ENCODE assay signal across 1 cellular context in the genomic region with DNA sequence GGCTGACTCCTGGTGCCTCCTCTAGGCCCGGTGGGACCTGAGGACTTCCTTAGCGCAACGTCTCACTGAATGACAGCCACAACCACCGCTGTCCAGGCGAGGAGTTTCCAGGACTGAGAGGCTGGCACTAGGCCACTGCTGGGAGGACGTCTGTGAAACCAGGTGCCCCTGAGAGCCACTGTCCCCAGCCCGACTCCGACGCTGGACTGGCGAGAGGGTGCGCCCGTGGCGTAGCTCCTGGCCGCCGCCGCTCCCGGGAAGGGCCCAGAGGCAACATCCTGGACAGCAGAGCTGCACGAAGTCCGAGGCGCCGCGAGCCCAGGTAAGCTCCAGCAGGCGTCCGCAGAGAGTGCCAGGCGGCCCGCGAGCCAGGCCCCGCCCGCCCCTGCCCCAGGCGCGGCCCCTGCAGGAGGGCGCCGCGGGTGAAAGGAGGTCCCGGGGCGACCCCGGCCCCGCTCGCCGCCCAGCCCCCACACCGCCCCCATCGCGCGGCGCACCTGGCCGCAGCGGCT.
TF ChIP-seq lines count a peak whose summit lies in the region.

No MANE protein-coding gene starts in this region.

TF ChIP-seq in K562, 482 proteins besides CTCF, POLR2A, EP300 and RAD21 (continued from another document and continues in another):
- TF ChIP-seq, protein P1, sequence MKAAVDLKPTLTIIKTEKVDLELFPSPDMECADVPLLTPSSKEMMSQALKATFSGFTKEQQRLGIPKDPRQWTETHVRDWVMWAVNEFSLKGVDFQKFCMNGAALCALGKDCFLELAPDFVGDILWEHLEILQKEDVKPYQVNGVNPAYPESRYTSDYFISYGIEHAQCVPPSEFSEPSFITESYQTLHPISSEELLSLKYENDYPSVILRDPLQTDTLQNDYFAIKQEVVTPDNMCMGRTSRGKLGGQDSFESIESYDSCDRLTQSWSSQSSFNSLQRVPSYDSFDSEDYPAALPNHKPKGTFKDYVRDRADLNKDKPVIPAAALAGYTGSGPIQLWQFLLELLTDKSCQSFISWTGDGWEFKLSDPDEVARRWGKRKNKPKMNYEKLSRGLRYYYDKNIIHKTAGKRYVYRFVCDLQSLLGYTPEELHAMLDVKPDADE (conservative IDR thresholded peaks at IDR 0.05; ENCODE audit: control insufficient read depth, low read depth, low read length) = no peak; the same call in 1 of the 2 replicates
- no peak; the same call in 1 of the 2 replicates for TF ChIP-seq MTA2 (IDR thresholded peaks at IDR 0.05; ENCODE audit: low read depth)
- no peak for TF ChIP-seq JUNB (CRISPR knock-in tag; conservative IDR thresholded peaks at IDR 0.05)
- TF ChIP-seq, protein P2, sequence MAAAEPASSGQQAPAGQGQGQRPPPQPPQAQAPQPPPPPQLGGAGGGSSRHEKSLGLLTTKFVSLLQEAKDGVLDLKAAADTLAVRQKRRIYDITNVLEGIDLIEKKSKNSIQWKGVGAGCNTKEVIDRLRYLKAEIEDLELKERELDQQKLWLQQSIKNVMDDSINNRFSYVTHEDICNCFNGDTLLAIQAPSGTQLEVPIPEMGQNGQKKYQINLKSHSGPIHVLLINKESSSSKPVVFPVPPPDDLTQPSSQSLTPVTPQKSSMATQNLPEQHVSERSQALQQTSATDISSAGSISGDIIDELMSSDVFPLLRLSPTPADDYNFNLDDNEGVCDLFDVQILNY (CRISPR knock-in tag; IDR thresholded peaks at IDR 0.05) = no peak
- TF ChIP-seq, protein P3, sequence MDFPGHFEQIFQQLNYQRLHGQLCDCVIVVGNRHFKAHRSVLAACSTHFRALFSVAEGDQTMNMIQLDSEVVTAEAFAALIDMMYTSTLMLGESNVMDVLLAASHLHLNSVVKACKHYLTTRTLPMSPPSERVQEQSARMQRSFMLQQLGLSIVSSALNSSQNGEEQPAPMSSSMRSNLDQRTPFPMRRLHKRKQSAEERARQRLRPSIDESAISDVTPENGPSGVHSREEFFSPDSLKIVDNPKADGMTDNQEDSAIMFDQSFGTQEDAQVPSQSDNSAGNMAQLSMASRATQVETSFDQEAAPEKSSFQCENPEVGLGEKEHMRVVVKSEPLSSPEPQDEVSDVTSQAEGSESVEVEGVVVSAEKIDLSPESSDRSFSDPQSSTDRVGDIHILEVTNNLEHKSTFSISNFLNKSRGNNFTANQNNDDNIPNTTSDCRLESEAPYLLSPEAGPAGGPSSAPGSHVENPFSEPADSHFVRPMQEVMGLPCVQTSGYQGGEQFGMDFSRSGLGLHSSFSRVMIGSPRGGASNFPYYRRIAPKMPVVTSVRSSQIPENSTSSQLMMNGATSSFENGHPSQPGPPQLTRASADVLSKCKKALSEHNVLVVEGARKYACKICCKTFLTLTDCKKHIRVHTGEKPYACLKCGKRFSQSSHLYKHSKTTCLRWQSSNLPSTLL (IDR thresholded peaks at IDR 0.05) = no peak
- TF ChIP-seq, protein P4, sequence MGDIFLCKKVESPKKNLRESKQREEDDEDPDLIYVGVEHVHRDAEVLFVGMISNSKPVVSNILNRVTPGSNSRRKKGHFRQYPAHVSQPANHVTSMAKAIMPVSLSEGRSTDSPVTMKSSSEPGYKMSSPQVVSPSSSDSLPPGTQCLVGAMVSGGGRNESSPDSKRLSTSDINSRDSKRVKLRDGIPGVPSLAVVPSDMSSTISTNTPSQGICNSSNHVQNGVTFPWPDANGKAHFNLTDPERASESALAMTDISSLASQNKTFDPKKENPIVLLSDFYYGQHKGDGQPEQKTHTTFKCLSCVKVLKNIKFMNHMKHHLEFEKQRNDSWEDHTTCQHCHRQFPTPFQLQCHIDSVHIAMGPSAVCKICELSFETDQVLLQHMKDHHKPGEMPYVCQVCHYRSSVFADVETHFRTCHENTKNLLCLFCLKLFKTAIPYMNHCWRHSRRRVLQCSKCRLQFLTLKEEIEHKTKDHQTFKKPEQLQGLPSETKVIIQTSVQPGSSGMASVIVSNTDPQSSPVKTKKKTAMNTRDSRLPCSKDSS (IDR thresholded peaks at IDR 0.05; ENCODE audit: low read depth, partially characterized antibody) = no peak
- TF ChIP-seq GATA2 (CRISPR knock-in tag; IDR thresholded peaks at IDR 0.05) = no peak
- no peak for TF ChIP-seq POLR3A (IDR thresholded peaks at IDR 0.05; ENCODE audit: borderline replicate concordance, extremely low read depth, insufficient read depth, insufficient read length)
- TF ChIP-seq NR2C1 (IDR thresholded peaks at IDR 0.05) = no peak
- no peak for TF ChIP-seq NR2C1 (tag; IDR thresholded peaks at IDR 0.05)
- TF ChIP-seq CC2D1A (IDR thresholded peaks at IDR 0.05) = no peak
- no peak for TF ChIP-seq TCFL5 (CRISPR knock-in tag; conservative IDR thresholded peaks at IDR 0.05)
- no peak for TF ChIP-seq SAFB (IDR thresholded peaks at IDR 0.05; ENCODE audit: borderline replicate concordance, low read depth, low read length)
- no peak for TF ChIP-seq CBFA2T2 (conservative IDR thresholded peaks at IDR 0.05)
- no peak for TF ChIP-seq FOXA1 (IDR thresholded peaks at IDR 0.05; ENCODE audit: borderline replicate concordance)
- TF ChIP-seq POLR2G (IDR thresholded peaks at IDR 0.05; ENCODE audit: low read depth, low read length) = peak; percentile 54; the same call in 1 of the 2 replicates
- no peak for TF ChIP-seq KAT8 (IDR thresholded peaks at IDR 0.05; ENCODE audit: low read depth)
- TF ChIP-seq POLR2H (tag; IDR thresholded peaks at IDR 0.05; ENCODE audit: low read depth) = no peak
- no peak for TF ChIP-seq ZNF121 (CRISPR knock-in tag; conservative IDR thresholded peaks at IDR 0.05)
- TF ChIP-seq, protein P5, sequence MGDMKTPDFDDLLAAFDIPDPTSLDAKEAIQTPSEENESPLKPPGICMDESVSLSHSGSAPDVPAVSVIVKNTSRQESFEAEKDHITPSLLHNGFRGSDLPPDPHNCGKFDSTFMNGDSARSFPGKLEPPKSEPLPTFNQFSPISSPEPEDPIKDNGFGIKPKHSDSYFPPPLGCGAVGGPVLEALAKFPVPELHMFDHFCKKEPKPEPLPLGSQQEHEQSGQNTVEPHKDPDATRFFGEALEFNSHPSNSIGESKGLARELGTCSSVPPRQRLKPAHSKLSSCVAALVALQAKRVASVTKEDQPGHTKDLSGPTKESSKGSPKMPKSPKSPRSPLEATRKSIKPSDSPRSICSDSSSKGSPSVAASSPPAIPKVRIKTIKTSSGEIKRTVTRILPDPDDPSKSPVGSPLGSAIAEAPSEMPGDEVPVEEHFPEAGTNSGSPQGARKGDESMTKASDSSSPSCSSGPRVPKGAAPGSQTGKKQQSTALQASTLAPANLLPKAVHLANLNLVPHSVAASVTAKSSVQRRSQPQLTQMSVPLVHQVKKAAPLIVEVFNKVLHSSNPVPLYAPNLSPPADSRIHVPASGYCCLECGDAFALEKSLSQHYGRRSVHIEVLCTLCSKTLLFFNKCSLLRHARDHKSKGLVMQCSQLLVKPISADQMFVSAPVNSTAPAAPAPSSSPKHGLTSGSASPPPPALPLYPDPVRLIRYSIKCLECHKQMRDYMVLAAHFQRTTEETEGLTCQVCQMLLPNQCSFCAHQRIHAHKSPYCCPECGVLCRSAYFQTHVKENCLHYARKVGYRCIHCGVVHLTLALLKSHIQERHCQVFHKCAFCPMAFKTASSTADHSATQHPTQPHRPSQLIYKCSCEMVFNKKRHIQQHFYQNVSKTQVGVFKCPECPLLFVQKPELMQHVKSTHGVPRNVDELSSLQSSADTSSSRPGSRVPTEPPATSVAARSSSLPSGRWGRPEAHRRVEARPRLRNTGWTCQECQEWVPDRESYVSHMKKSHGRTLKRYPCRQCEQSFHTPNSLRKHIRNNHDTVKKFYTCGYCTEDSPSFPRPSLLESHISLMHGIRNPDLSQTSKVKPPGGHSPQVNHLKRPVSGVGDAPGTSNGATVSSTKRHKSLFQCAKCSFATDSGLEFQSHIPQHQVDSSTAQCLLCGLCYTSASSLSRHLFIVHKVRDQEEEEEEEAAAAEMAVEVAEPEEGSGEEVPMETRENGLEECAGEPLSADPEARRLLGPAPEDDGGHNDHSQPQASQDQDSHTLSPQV (IDR thresholded peaks at IDR 0.05) = no peak
- no peak for TF ChIP-seq DACH1 (IDR thresholded peaks at IDR 0.05; ENCODE audit: partially characterized antibody)
- no peak for TF ChIP-seq ZSCAN32 (CRISPR knock-in tag; IDR thresholded peaks at IDR 0.05)
- TF ChIP-seq ZNF239 (CRISPR knock-in tag; IDR thresholded peaks at IDR 0.05) = no peak
- no peak for TF ChIP-seq TAL1 (IDR thresholded peaks at IDR 0.05)
- no peak for TF ChIP-seq ZNF75A (CRISPR knock-in tag; IDR thresholded peaks at IDR 0.05)
- no peak for TF ChIP-seq FOXJ2 (tag; IDR thresholded peaks at IDR 0.05)
- TF ChIP-seq HEY1 (CRISPR knock-in tag; IDR thresholded peaks at IDR 0.05; ENCODE audit: borderline replicate concordance) = no peak
- TF ChIP-seq ZNF253 (CRISPR knock-in tag; conservative IDR thresholded peaks at IDR 0.05) = no peak
- no peak for TF ChIP-seq EZH2 (IDR thresholded peaks at IDR 0.05; ENCODE audit: borderline replicate concordance, low read depth, low read length)
- TF ChIP-seq, protein P6, sequence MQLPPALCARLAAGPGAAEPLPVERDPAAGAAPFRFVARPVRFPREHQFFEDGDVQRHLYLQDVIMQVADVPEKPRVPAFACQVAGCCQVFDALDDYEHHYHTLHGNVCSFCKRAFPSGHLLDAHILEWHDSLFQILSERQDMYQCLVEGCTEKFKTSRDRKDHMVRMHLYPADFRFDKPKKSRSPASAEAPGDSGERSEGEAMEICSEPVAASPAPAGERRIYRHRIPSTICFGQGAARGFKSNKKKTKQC (CRISPR knock-in tag; IDR thresholded peaks at IDR 0.05) = no peak
- TF ChIP-seq ZBTB17 (CRISPR knock-in tag; IDR thresholded peaks at IDR 0.05) = no peak
- TF ChIP-seq, protein P7, sequence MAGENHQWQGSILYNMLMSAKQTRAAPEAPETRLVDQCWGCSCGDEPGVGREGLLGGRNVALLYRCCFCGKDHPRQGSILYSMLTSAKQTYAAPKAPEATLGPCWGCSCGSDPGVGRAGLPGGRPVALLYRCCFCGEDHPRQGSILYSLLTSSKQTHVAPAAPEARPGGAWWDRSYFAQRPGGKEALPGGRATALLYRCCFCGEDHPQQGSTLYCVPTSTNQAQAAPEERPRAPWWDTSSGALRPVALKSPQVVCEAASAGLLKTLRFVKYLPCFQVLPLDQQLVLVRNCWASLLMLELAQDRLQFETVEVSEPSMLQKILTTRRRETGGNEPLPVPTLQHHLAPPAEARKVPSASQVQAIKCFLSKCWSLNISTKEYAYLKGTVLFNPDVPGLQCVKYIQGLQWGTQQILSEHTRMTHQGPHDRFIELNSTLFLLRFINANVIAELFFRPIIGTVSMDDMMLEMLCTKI (IDR thresholded peaks at IDR 0.05; ENCODE audit: partially characterized antibody) = no peak
- TF ChIP-seq RFX7 (CRISPR knock-in tag; IDR thresholded peaks at IDR 0.05) = 0 out of 2 replicates have a peak, but pooled peaks have one; percentile 18
- no peak; a peak in 1 of 4 replicates for TF ChIP-seq RCOR1 (IDR thresholded peaks at IDR 0.05; ENCODE audit: borderline replicate concordance in 1 of 2, low read depth in 2 of 2, low read length in 2 of 2)
- no peak for TF ChIP-seq TAF15 (IDR thresholded peaks at IDR 0.05; ENCODE audit: low read depth, low read length)
- TF ChIP-seq, protein P8, sequence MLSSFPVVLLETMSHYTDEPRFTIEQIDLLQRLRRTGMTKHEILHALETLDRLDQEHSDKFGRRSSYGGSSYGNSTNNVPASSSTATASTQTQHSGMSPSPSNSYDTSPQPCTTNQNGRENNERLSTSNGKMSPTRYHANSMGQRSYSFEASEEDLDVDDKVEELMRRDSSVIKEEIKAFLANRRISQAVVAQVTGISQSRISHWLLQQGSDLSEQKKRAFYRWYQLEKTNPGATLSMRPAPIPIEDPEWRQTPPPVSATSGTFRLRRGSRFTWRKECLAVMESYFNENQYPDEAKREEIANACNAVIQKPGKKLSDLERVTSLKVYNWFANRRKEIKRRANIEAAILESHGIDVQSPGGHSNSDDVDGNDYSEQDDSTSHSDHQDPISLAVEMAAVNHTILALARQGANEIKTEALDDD (IDR thresholded peaks at IDR 0.05) = no peak
- TF ChIP-seq NFE2L1 (tag; IDR thresholded peaks at IDR 0.05; ENCODE audit: borderline replicate concordance, low read depth) = no peak
- peak; percentile 59; the same call in 1 of the 2 replicates for TF ChIP-seq ERF (CRISPR knock-in tag; IDR thresholded peaks at IDR 0.05)
- TF ChIP-seq SP2 (IDR thresholded peaks at IDR 0.05; ENCODE audit: extremely low read depth, low read depth, low read length, poor library complexity, severe bottlenecking) = peak; percentile 21
- no peak for TF ChIP-seq CBX1 (IDR thresholded peaks at IDR 0.05; ENCODE audit: low read depth)
- no peak for TF ChIP-seq EHMT2 (IDR thresholded peaks at IDR 0.05)
